ENCODE assay signal across 30 cellular contexts in genomic region chr19:43707158-43707712, GRCh38. TPM values are rescaled to one million over a fixed set of nuclear protein-coding genes. Genes with fewer than 3 reads are reported as not detected.
DNase-seq lines count a peak whose midpoint lies in the region; ATAC-seq, FAIRE-seq and TF ChIP-seq lines count a peak whose summit lies in the region.
"Had no signal": no experiment of that assay in that cellular context is flagged by ENCODE, and none has a peak within 500 bp of the region (broad histone marks: within the 10 kb centered on the region; RNA-seq: fewer than 3 reads in every experiment).

No MANE protein-coding gene starts in this region.

- no peak overlapping the region for H3K4ac ChIP-seq in IMR-90 (ENCODE audit: low read depth, low read length)

- H3K9me3 Mint-ChIP-seq in neural progenitor cell, result peaks cover 6% of the 10 kb centered on the region

- dilution Hi-C loops in IMR-90 (cut with HindIII; ENCODE audit: low sequenced_read_pairs, unreplicated experiment), result no loop called here

- peak overlapping the region; percentile 64 for H3K27ac Mint-ChIP-seq in neural progenitor cell
- H3K27ac Mint-ChIP-seq: CD14-positive monocyte; CD8-positive, alpha-beta memory T cell had no signal

- H3K9ac ChIP-seq in IMR-90 (ENCODE audit: low read depth, low read length) (no peak overlapping the region), neural progenitor cell (no peak overlapping the region)
- H3K9ac ChIP-seq: BLaER1 had no signal

- H2BK120ac ChIP-seq in IMR-90 (ENCODE audit: low read depth, low read length), result no peak overlapping the region

- H3K27me3 Mint-ChIP-seq in neural progenitor cell (ENCODE audit: insufficient read depth, low read depth), result no peaks in the 10 kb centered on the region
- H3K27me3 Mint-ChIP-seq: CD4-positive, CD25-positive, alpha-beta regulatory T cell had no signal

- no peak overlapping the region for H2BK20ac ChIP-seq in IMR-90 (ENCODE audit: low read depth, low read length)

- H3K4me1 ChIP-seq in IMR-90 (ENCODE audit: control insufficient read depth, insufficient read depth, low read length) (peaks cover 5% of the 10 kb centered on the region), neural progenitor cell (no peaks in the 10 kb centered on the region)
- H3K4me1 ChIP-seq: BE2C, BLaER1 had no signal

- no peaks in the 10 kb centered on the region for H3K36me3 Mint-ChIP-seq in neural progenitor cell
- H3K36me3 Mint-ChIP-seq: CD14-positive monocyte; CD4-positive, CD25-positive, alpha-beta regulatory T cell had no signal

- no peak overlapping the region for H2AK5ac ChIP-seq in IMR-90 (ENCODE audit: low read depth, low read length)

- in situ Hi-C loops in IMR-90 (cut with MboI; ENCODE audit: low sequenced_read_pairs) (no loop called here), SK-MEL-5 (cut with HindIII; ENCODE audit: low pct_unique_long_range_greater_than_20kb, low sequenced_read_pairs) (no loop called here)

- no peaks in the 10 kb centered on the region for H3F3A ChIP-seq in neural progenitor cell (ENCODE audit: low read depth)

- H3K4me3 Mint-ChIP-seq in neural progenitor cell, result no peak overlapping the region
- H3K4me3 Mint-ChIP-seq: CD14-positive monocyte; CD4-positive, alpha-beta memory T cell; CD4-positive, CD25-positive, alpha-beta regulatory T cell; CD8-positive, alpha-beta memory T cell had no signal

- H3K27me3 ChIP-seq in IMR-90 (ENCODE audit: control insufficient read depth, insufficient read depth, low read length) (no peaks in the 10 kb centered on the region; the same call in 1 of the 2 replicates), neural progenitor cell (no peaks in the 10 kb centered on the region)
- H3K27me3 ChIP-seq: BE2C, BLaER1 had no signal

- H2BK15ac ChIP-seq in IMR-90 (ENCODE audit: low read depth, low read length), result no peak overlapping the region

- H3K4me1 Mint-ChIP-seq in neural progenitor cell, result peaks cover 7% of the 10 kb centered on the region

- H3K4me3 ChIP-seq in IMR-90 (ENCODE audit: insufficient read depth, low read depth, low read length), result no peak overlapping the region
- H3K4me3 ChIP-seq in neural progenitor cell, result no peak overlapping the region
- H3K4me3 ChIP-seq: BLaER1, GM12878 had no signal

- CTCF ChIA-PET in IMR-90 (lab: Yijun Ruan, JAX), result no interaction called here

- POLR2A ChIA-PET in IMR-90 (lab: Charles Lee; ENCODE audit: unreplicated experiment), result no interaction called here

- TF ChIP-seq CTCF in IMR-90 (conservative IDR thresholded peaks at IDR 0.05; ENCODE audit: low read depth, low read length) (no peak), neural progenitor cell (IDR thresholded peaks at IDR 0.05) (no peak)

- H3K79me1 ChIP-seq in IMR-90 (ENCODE audit: low read depth in 1 of 2, low read length in 2 of 2), result no peaks in the 10 kb centered on the region

- no peak overlapping the region for H3K23ac ChIP-seq in IMR-90 (ENCODE audit: low read depth, low read length)

- no TSS peak for BruUV-seq in IMR-90 (replicated peaks; lab: Mats Ljungman, UMichigan)

- TF ChIP-seq POLR2A in IMR-90 (IDR thresholded peaks at IDR 0.05; ENCODE audit: low read depth, low read length), result no peak

- no peak for DNase-seq in IMR-90
- peak; percentile 47 for DNase-seq in SK-MEL-5 (ENCODE audit: low read depth, low spot score)
- no peak for DNase-seq in neural progenitor cell (ENCODE audit: low spot score)
- no peak for DNase-seq in GM19239 (ENCODE audit: insufficient read length, low spot score)
- no peak for DNase-seq in putamen (ENCODE audit: low spot score)
- DNase-seq in stimulated activated CD4-positive, alpha-beta T cell treated with anti-CD3 and anti-CD28 coated beads, Interleukin-15, amount 100 ng/mL, for 24 hours, result no peak
- DNase-seq: 8988T; ACHN; BE2C; C1 segment of cervical spinal cord; CD4-positive, alpha-beta memory T cell; CD4-positive, CD25-positive, alpha-beta regulatory T cell; CD8-positive, alpha-beta memory T cell; COR-L47; DMS 273 treated with DMSO at 0.1 percent for 48 hours; DMS153; DMS53; DMS79; DND-41; EL; GDM1 had no signal

- no peak overlapping the region for H3K18ac ChIP-seq in IMR-90 (ENCODE audit: low read depth, low read length)

- H4K91ac ChIP-seq in IMR-90 (ENCODE audit: insufficient read depth, low read depth, low read length), result no peak overlapping the region

- no peak overlapping the region for H3K4me2 ChIP-seq in IMR-90 (ENCODE audit: low read depth, low read length)
- H3K4me2 ChIP-seq in neural progenitor cell, result no peak overlapping the region
- H3K4me2 ChIP-seq: BLaER1 had no signal

- WGBS in IMR-90 (ENCODE audit: extremely low coverage in 2 of 2, insufficient read length in 1 of 2), 2 experiments, result 81% methylated on average over 7 of the region's 13 CpGs; no CpG with 5 or more reads in 1 of the 2 experiments

- no peak overlapping the region for H3K56ac ChIP-seq in IMR-90 (ENCODE audit: extremely low read depth, insufficient read depth, low read length)

- H2AFZ ChIP-seq in IMR-90 (replicated peaks; ENCODE audit: low read length, poor library complexity) (peak overlapping the region; percentile 43), neural progenitor cell (replicated peaks) (no peak overlapping the region)

- H3K36me3 ChIP-seq in IMR-90 (ENCODE audit: control insufficient read depth, insufficient read depth, low read length) (no peaks in the 10 kb centered on the region), neural progenitor cell (no peaks in the 10 kb centered on the region)
- H3K36me3 ChIP-seq: BE2C, BLaER1 had no signal

- no peak for TF ChIP-seq RAD21 in IMR-90 (IDR thresholded peaks at IDR 0.05; ENCODE audit: low read length)

- H3K9me1 ChIP-seq in IMR-90 (ENCODE audit: insufficient read depth, low read length), result no peaks in the 10 kb centered on the region

- no peak overlapping the region for H3K14ac ChIP-seq in IMR-90 (replicated peaks; ENCODE audit: low read depth, low read length)

- no peak overlapping the region for H2AK9ac ChIP-seq in IMR-90 (replicated peaks; ENCODE audit: low read depth, low read length, poor library complexity)

- intact Hi-C loops in IMR-90 (cut with micrococcal nuclease), result no loop called here

- H3K79me2 ChIP-seq in neural progenitor cell (ENCODE audit: low read depth), result no peaks in the 10 kb centered on the region

- no peak for ATAC-seq in IMR-90 (ENCODE audit: low read depth)
- ATAC-seq: GM12878 had no signal

- H4K5ac ChIP-seq in IMR-90 (ENCODE audit: low read depth, low read length), result no peak overlapping the region

- H2BK5ac ChIP-seq in IMR-90 (ENCODE audit: low read depth, low read length, poor library complexity, severe bottlenecking), result no peak overlapping the region

- H4K20me1 ChIP-seq in IMR-90 (ENCODE audit: insufficient read depth, low read length) (no peaks in the 10 kb centered on the region), neural progenitor cell (ENCODE audit: low read depth) (no peaks in the 10 kb centered on the region)
- H4K20me1 ChIP-seq: BLaER1 had no signal

- H4K8ac ChIP-seq in IMR-90 (ENCODE audit: low read depth in 2 of 2, low read length in 2 of 2), result no peak overlapping the region

- FAIRE-seq in GM19239 (lab: Jason Lieb, UNC), result no peak
- FAIRE-seq: GM12878, GM12892, GM18507 had no signal

- peaks cover 9% of the 10 kb centered on the region for H3K9me3 ChIP-seq in IMR-90 (ENCODE audit: control insufficient read depth, insufficient read depth, low read length)
- no peaks in the 10 kb centered on the region for H3K9me3 ChIP-seq in neural progenitor cell (ENCODE audit: low read depth)
- H3K9me3 ChIP-seq: BE2C had no signal

- H3K27ac ChIP-seq in IMR-90 (ENCODE audit: insufficient read depth, low read length) (no peak overlapping the region), neural progenitor cell (no peak overlapping the region)
- H3K27ac ChIP-seq: BLaER1 had no signal

TF ChIP-seq in IMR-90, 13 proteins besides CTCF, POLR2A, EP300 and RAD21 (continues in another document):
- TF ChIP-seq, protein P1, sequence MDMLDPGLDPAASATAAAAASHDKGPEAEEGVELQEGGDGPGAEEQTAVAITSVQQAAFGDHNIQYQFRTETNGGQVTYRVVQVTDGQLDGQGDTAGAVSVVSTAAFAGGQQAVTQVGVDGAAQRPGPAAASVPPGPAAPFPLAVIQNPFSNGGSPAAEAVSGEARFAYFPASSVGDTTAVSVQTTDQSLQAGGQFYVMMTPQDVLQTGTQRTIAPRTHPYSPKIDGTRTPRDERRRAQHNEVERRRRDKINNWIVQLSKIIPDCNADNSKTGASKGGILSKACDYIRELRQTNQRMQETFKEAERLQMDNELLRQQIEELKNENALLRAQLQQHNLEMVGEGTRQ (IDR thresholded peaks at IDR 0.05; ENCODE audit: low read depth, low read length), result no peak
- no peak for TF ChIP-seq FOS (IDR thresholded peaks at IDR 0.05; ENCODE audit: low read depth, low read length)

RNA-seq across cellular contexts. Expression of gene IRGC, which starts 8.6 kb away (rescaled TPM):
- total RNA-seq in IMR-90 (2012; rRNA removed) (not detected in 2 replicates), neural progenitor cell (ENCODE audit: low replicate concordance) (not detected in 2 replicates)
- polyA plus RNA-seq in IMR-90 (2012; rRNA removed), result not detected in 2 replicates
- not detected in 2 replicates for polyA plus RNA-seq in IMR-90 (2012; cell fraction: cytosol; rRNA removed)
- not detected in 2 replicates for polyA plus RNA-seq in IMR-90 (2012; cell fraction: nucleus; rRNA removed; ENCODE audit: low replicate concordance)
- not detected in 2 replicates for total RNA-seq in SK-MEL-5 (2014; rRNA removed; shearing (Covaris generic))
- not detected in 2 replicates for polyA plus RNA-seq in SK-MEL-5 (2015; cell fraction: cytosol; rRNA removed)
- polyA plus RNA-seq in SK-MEL-5 (2015; cell fraction: nucleus; rRNA removed), result not detected in 2 replicates
- total RNA-seq: A673; CD4-positive, alpha-beta memory T cell; CD4-positive, CD25-positive, alpha-beta regulatory T cell; CD8-positive, alpha-beta memory T cell; Daoy; G401; GM12878 had no signal
- polyA plus RNA-seq: AG04450; CD14-positive monocyte; CD4-positive, alpha-beta memory T cell; CD4-positive, CD25-positive, alpha-beta regulatory T cell; CD8-positive, alpha-beta memory T cell had no signal

RNA-seq across cellular contexts. Expression of gene PLAUR, which starts 37.3 kb away (rescaled TPM):
- total RNA-seq in IMR-90 (2012; rRNA removed), result 112 and 115 TPM in 2 replicates
- 263 and 328 TPM in 2 replicates for polyA plus RNA-seq in IMR-90 (2012; rRNA removed)
- 330 and 334 TPM in 2 replicates for polyA plus RNA-seq in IMR-90 (2012; cell fraction: cytosol; rRNA removed)
- 200 and 249 TPM in 2 replicates for polyA plus RNA-seq in IMR-90 (2012; cell fraction: nucleus; rRNA removed; ENCODE audit: low replicate concordance)
- total RNA-seq in SK-MEL-5 (2014; rRNA removed; shearing (Covaris generic)), result 3.5 and 5.5 TPM in 2 replicates
- 1.6 and 4.0 TPM in 2 replicates for polyA plus RNA-seq in SK-MEL-5 (2015; cell fraction: cytosol; rRNA removed)
- polyA plus RNA-seq in SK-MEL-5 (2015; cell fraction: nucleus; rRNA removed), result 0.95 and 1.9 TPM in 2 replicates
- total RNA-seq in neural progenitor cell (ENCODE audit: low replicate concordance), result 12.9 and 36.5 TPM in 2 replicates

RNA-seq across cellular contexts. Expression of gene SMG9, which starts 47.5 kb away (rescaled TPM):
- total RNA-seq in IMR-90 (2012; rRNA removed) (4.8 and 5.8 TPM in 2 replicates), neural progenitor cell (ENCODE audit: low replicate concordance) (33.1 and 33.4 TPM in 2 replicates)
- 21.4 and 24.3 TPM in 2 replicates for polyA plus RNA-seq in IMR-90 (2012; rRNA removed)
- polyA plus RNA-seq in IMR-90 (2012; cell fraction: cytosol; rRNA removed), result 8.3 and 9.1 TPM in 2 replicates
- polyA plus RNA-seq in IMR-90 (2012; cell fraction: nucleus; rRNA removed; ENCODE audit: low replicate concordance), result 60.7 and 76.3 TPM in 2 replicates
- total RNA-seq in SK-MEL-5 (2014; rRNA removed; shearing (Covaris generic)), result 16.3 and 21.1 TPM in 2 replicates
- polyA plus RNA-seq in SK-MEL-5 (2015; cell fraction: cytosol; rRNA removed), result 28.4 and 33.9 TPM in 2 replicates
- 59.2 and 92.8 TPM in 2 replicates for polyA plus RNA-seq in SK-MEL-5 (2015; cell fraction: nucleus; rRNA removed)
